Comparison of ENCODE assay signal across 1 cellular context in genomic region chr2:3655871-3656761, GRCh38.
TF ChIP-seq lines count a peak whose summit lies in the region.

No MANE protein-coding gene starts in this region.

TF ChIP-seq in H1, 55 proteins besides CTCF, POLR2A, EP300 and RAD21:
- TF ChIP-seq CREB1 (IDR thresholded peaks at IDR 0.05) (no peak), SP4 (IDR thresholded peaks at IDR 0.05; ENCODE audit: low read length) (no peak), SIX5 (IDR thresholded peaks at IDR 0.05; ENCODE audit: low read depth, low read length) (no peak), JUND (IDR thresholded peaks at IDR 0.05; ENCODE audit: low read length) (no peak), SUZ12 (IDR thresholded peaks at IDR 0.05; ENCODE audit: low read length) (no peak), RBBP5 (IDR thresholded peaks at IDR 0.05; ENCODE audit: borderline replicate concordance, low read depth, low read length) (no peak), E2F6 (IDR thresholded peaks at IDR 0.05) (no peak), POLR2AphosphoS5 (IDR thresholded peaks at IDR 0.05; ENCODE audit: low read depth, low read length) (no peak), PHF8 (conservative IDR thresholded peaks at IDR 0.05; ENCODE audit: low read depth, low read length) (no peak), SIRT6 (IDR thresholded peaks at IDR 0.05; ENCODE audit: low read length) (no peak), POU5F1 (IDR thresholded peaks at IDR 0.05; ENCODE audit: low read depth, low read length) (no peak), HDAC6 (IDR thresholded peaks at IDR 0.05; ENCODE audit: low read depth, low read length) (no peak), ASH2L (IDR thresholded peaks at IDR 0.05; ENCODE audit: low read length) (no peak), RFX5 (IDR thresholded peaks at IDR 0.05; ENCODE audit: borderline replicate concordance, low read depth, low read length) (no peak), ZNF274 (IDR thresholded peaks at IDR 0.05; ENCODE audit: borderline replicate concordance, extremely low read depth, low read length) (no peak), NANOG (IDR thresholded peaks at IDR 0.05; ENCODE audit: insufficient read depth, low read depth, low read length, poor library complexity, severe bottlenecking) (no peak), SAP30 (IDR thresholded peaks at IDR 0.05; ENCODE audit: insufficient read depth, insufficient replicate concordance, low read length) (no peak), SIN3A (conservative IDR thresholded peaks at IDR 0.05 in 1 of 2, IDR thresholded peaks at IDR 0.05 in 1 of 2; ENCODE audit: low read depth in 1 of 2, low read length in 2 of 2) (no peak)
